Comparison of ENCODE assay signal across 16 cellular contexts in genomic region chr6:48472121-48472520, GRCh38.
DNase-seq lines count a peak whose midpoint lies in the region; FAIRE-seq and TF ChIP-seq lines count a peak whose summit lies in the region.
"Had no signal": no experiment of that assay in that cellular context is flagged by ENCODE, and none has a peak within 500 bp of the region (broad histone marks: within the 10 kb centered on the region; RNA-seq: fewer than 3 reads in every experiment).

No MANE protein-coding gene starts in this region.

- no peak overlapping the region for H3K4me3 Mint-ChIP-seq in astrocyte (ENCODE audit: unreplicated experiment)
- no peak overlapping the region for H3K4me3 Mint-ChIP-seq in activated naive CD4-positive, alpha-beta T cell treated with anti-CD3 and anti-CD28 coated beads for 36 hours
- H3K4me3 Mint-ChIP-seq: CD4-positive, CD25-positive, alpha-beta regulatory T cell had no signal

- H3K36me3 Mint-ChIP-seq in astrocyte (ENCODE audit: low read depth, unreplicated experiment) = no peaks in the 10 kb centered on the region
- H3K36me3 Mint-ChIP-seq in activated naive CD4-positive, alpha-beta T cell treated with anti-CD3 and anti-CD28 coated beads for 36 hours (ENCODE audit: low read depth) = no peaks in the 10 kb centered on the region
- H3K36me3 Mint-ChIP-seq: CD4-positive, CD25-positive, alpha-beta regulatory T cell had no signal

- no peak for TF ChIP-seq CTCF in astrocyte (IDR thresholded peaks at IDR 0.05; ENCODE audit: insufficient read depth, low read depth, low read length)
- TF ChIP-seq CTCF in hepatocyte (IDR thresholded peaks at IDR 0.05; ENCODE audit: poor library complexity) = no peak
- no peak for TF ChIP-seq CTCF in sigmoid colon (IDR thresholded peaks at IDR 0.05)
- no peak for TF ChIP-seq CTCF in SK-N-SH (IDR thresholded peaks at IDR 0.05)

- no peaks in the 10 kb centered on the region for H3K4me1 ChIP-seq in astrocyte (ENCODE audit: insufficient read depth, low read length)
- H3K4me1 ChIP-seq in hepatocyte (ENCODE audit: insufficient read depth) = no peaks in the 10 kb centered on the region
- H3K4me1 ChIP-seq in sigmoid colon = no peaks in the 10 kb centered on the region
- H3K4me1 ChIP-seq in SK-N-SH (ENCODE audit: control insufficient read depth in 1 of 2, insufficient read depth in 2 of 2, low read depth in 1 of 2, low read length in 1 of 2) = no peaks in the 10 kb centered on the region
- H3K4me1 ChIP-seq: BLaER1 treated with 17β-estradiol and CSF1 and Interleukin-3, amounts not matched to agents 10 nM and 100 nM had no signal

- H3K36me3 ChIP-seq in astrocyte (ENCODE audit: insufficient read depth, low read length) (no peaks in the 10 kb centered on the region), hepatocyte (replicated peaks; ENCODE audit: insufficient read depth, low read depth) (no peaks in the 10 kb centered on the region), sigmoid colon (no peaks in the 10 kb centered on the region), SK-N-SH (replicated peaks in 1 of 2; ENCODE audit: control insufficient read depth in 1 of 2, insufficient read depth in 2 of 2, low read length in 1 of 2) (no peaks in the 10 kb centered on the region)
- H3K36me3 ChIP-seq: BLaER1 treated with 17β-estradiol and CSF1 and Interleukin-3, amounts not matched to agents 10 nM and 100 nM had no signal

- H3K9me2 ChIP-seq in hepatocyte (replicated peaks; ENCODE audit: insufficient read depth) (no peaks in the 10 kb centered on the region), SK-N-SH (no peaks in the 10 kb centered on the region)

- no peaks in the 10 kb centered on the region for H3K27me3 ChIP-seq in astrocyte (ENCODE audit: insufficient read depth, low read length)
- H3K27me3 ChIP-seq in hepatocyte = no peaks in the 10 kb centered on the region
- H3K27me3 ChIP-seq in sigmoid colon = no peaks in the 10 kb centered on the region
- H3K27me3 ChIP-seq in SK-N-SH (ENCODE audit: insufficient read depth) = no peaks in the 10 kb centered on the region; the same call in 1 of the 2 replicates
- H3K27me3 ChIP-seq: BLaER1 treated with 17β-estradiol and CSF1 and Interleukin-3, amounts not matched to agents 10 nM and 100 nM had no signal

- H3K4me3 ChIP-seq in astrocyte (ENCODE audit: insufficient read depth, low read depth, low read length) = no peak overlapping the region
- H3K4me3 ChIP-seq in hepatocyte = no peak overlapping the region
- H3K4me3 ChIP-seq in sigmoid colon = no peak overlapping the region
- H3K4me3 ChIP-seq in SK-N-SH (ENCODE audit: low read depth in 2 of 2, low read length in 1 of 2) = no peak overlapping the region
- H3K4me3 ChIP-seq: BLaER1 treated with 17β-estradiol and CSF1 and Interleukin-3, amounts not matched to agents 10 nM and 100 nM; GM23248 had no signal

- no peak for FAIRE-seq in astrocyte (lab: Jason Lieb, UNC)
- FAIRE-seq: H54 had no signal

- CTCF ChIA-PET in activated naive CD4-positive, alpha-beta T cell treated with anti-CD3 and anti-CD28 coated beads for 36 hours (lab: Charles Lee) = no interaction called here
- CTCF ChIA-PET in SK-N-SH (lab: Yijun Ruan, JAX) = no interaction called here

- POLR2A ChIA-PET in SK-N-SH (lab: Yijun Ruan, JAX) = no interaction called here

- H3K27ac ChIP-seq in astrocyte (ENCODE audit: low read depth, low read length) = no peak overlapping the region
- no peak overlapping the region for H3K27ac ChIP-seq in hepatocyte
- no peak overlapping the region for H3K27ac ChIP-seq in sigmoid colon
- no peak overlapping the region for H3K27ac ChIP-seq in SK-N-SH (ENCODE audit: low read depth in 2 of 2, low read length in 1 of 2)
- H3K27ac ChIP-seq: BLaER1 treated with 17β-estradiol and CSF1 and Interleukin-3, amounts not matched to agents 10 nM and 100 nM; GM23248; HL-60 had no signal

- no peaks in the 10 kb centered on the region for H3K79me2 ChIP-seq in astrocyte (ENCODE audit: insufficient read depth, low read length)
- no peaks in the 10 kb centered on the region for H3K79me2 ChIP-seq in hepatocyte
- no peaks in the 10 kb centered on the region for H3K79me2 ChIP-seq in SK-N-SH (ENCODE audit: insufficient read depth)

- TF ChIP-seq POLR2A in erythroblast (IDR thresholded peaks at IDR 0.05; ENCODE audit: low read length) = no peak
- TF ChIP-seq POLR2A in sigmoid colon (IDR thresholded peaks at IDR 0.05) = no peak

- no peak for TF ChIP-seq RAD21 in SK-N-SH (IDR thresholded peaks at IDR 0.05; ENCODE audit: low read length)

- peak; percentile 27 for DNase-seq in A172 (ENCODE audit: low spot score)
- peak; percentile 55 for DNase-seq in astrocyte (ENCODE audit: low read depth)
- DNase-seq in erythroblast (lab: John Stamatoyannopoulos, UW) = peak; percentile 3 to 19
- DNase-seq in hepatocyte (ENCODE audit: low spot score) = no peak
- no peak for DNase-seq in sigmoid colon
- DNase-seq in T-helper 9 cell = no peak
- DNase-seq in activated naive CD4-positive, alpha-beta T cell treated with anti-CD3 and anti-CD28 coated beads for 36 hours = no peak
- DNase-seq in SK-N-SH = no peak
- DNase-seq: 8988T; ACHN; CD4-positive, CD25-positive, alpha-beta regulatory T cell; DMS53; GM23248 had no signal

- no peak overlapping the region for H3K27ac Mint-ChIP-seq in astrocyte (ENCODE audit: unreplicated experiment)
- H3K27ac Mint-ChIP-seq in activated naive CD4-positive, alpha-beta T cell treated with anti-CD3 and anti-CD28 coated beads for 36 hours = no peak overlapping the region
- H3K27ac Mint-ChIP-seq: CD4-positive, CD25-positive, alpha-beta regulatory T cell had no signal

- H3K4me2 ChIP-seq in astrocyte (ENCODE audit: low read length) (no peak overlapping the region), hepatocyte (no peak overlapping the region), SK-N-SH (no peak overlapping the region)
- H3K4me2 ChIP-seq: BLaER1 treated with 17β-estradiol and CSF1 and Interleukin-3, amounts not matched to agents 10 nM and 100 nM had no signal

- H3F3A ChIP-seq in SK-N-SH (replicated peaks; ENCODE audit: insufficient read depth) = no peaks in the 10 kb centered on the region

- no peaks in the 10 kb centered on the region for H3K4me1 Mint-ChIP-seq in astrocyte (ENCODE audit: low read depth, unreplicated experiment)
- no peaks in the 10 kb centered on the region for H3K4me1 Mint-ChIP-seq in activated naive CD4-positive, alpha-beta T cell treated with anti-CD3 and anti-CD28 coated beads for 36 hours (ENCODE audit: low read depth)
- H3K4me1 Mint-ChIP-seq: CD4-positive, CD25-positive, alpha-beta regulatory T cell had no signal

- no peaks in the 10 kb centered on the region for H3K9me3 ChIP-seq in astrocyte (ENCODE audit: insufficient read depth, low read depth, low read length)
- H3K9me3 ChIP-seq in hepatocyte (ENCODE audit: low read depth) = no peaks in the 10 kb centered on the region
- H3K9me3 ChIP-seq in sigmoid colon = no peaks in the 10 kb centered on the region
- H3K9me3 ChIP-seq in SK-N-SH = no peaks in the 10 kb centered on the region
- H3K9me3 ChIP-seq: BLaER1 treated with 17β-estradiol and CSF1 and Interleukin-3, amounts not matched to agents 10 nM and 100 nM had no signal

- H2AFZ ChIP-seq in astrocyte (ENCODE audit: low read depth, low read length) = no peak overlapping the region
- H2AFZ ChIP-seq in hepatocyte = peak overlapping the region; percentile 8
- H2AFZ ChIP-seq in SK-N-SH (ENCODE audit: low read depth) = no peak overlapping the region
- H2AFZ ChIP-seq: GM23248 had no signal

- H3K9me3 Mint-ChIP-seq in astrocyte (ENCODE audit: unreplicated experiment) = no peaks in the 10 kb centered on the region
- H3K9me3 Mint-ChIP-seq in activated naive CD4-positive, alpha-beta T cell treated with anti-CD3 and anti-CD28 coated beads for 36 hours = peaks cover 4% of the 10 kb centered on the region

- H3K9ac ChIP-seq in astrocyte (ENCODE audit: low read length) = no peak overlapping the region
- no peak overlapping the region for H3K9ac ChIP-seq in SK-N-SH
- H3K9ac ChIP-seq: BLaER1 treated with 17β-estradiol and CSF1 and Interleukin-3, amounts not matched to agents 10 nM and 100 nM; GM23248 had no signal

- H4K20me1 ChIP-seq in astrocyte (ENCODE audit: insufficient read depth, low read length) = no peaks in the 10 kb centered on the region
- no peaks in the 10 kb centered on the region for H4K20me1 ChIP-seq in hepatocyte (ENCODE audit: insufficient read depth, poor library complexity, severe bottlenecking)
- H4K20me1 ChIP-seq in SK-N-SH (ENCODE audit: insufficient read depth) = no peaks in the 10 kb centered on the region
- H4K20me1 ChIP-seq: BLaER1 treated with 17β-estradiol and CSF1 and Interleukin-3, amounts not matched to agents 10 nM and 100 nM had no signal

- H3K27me3 Mint-ChIP-seq in astrocyte (ENCODE audit: low read depth, unreplicated experiment) = peaks cover 5% of the 10 kb centered on the region
- H3K27me3 Mint-ChIP-seq in activated naive CD4-positive, alpha-beta T cell treated with anti-CD3 and anti-CD28 coated beads for 36 hours (ENCODE audit: low read depth) = no peaks in the 10 kb centered on the region
- H3K27me3 Mint-ChIP-seq: CD4-positive, CD25-positive, alpha-beta regulatory T cell had no signal

- TF ChIP-seq EP300 in sigmoid colon (IDR thresholded peaks at IDR 0.05) (no peak), SK-N-SH (IDR thresholded peaks at IDR 0.05; ENCODE audit: borderline replicate concordance in 1 of 2, low read depth in 1 of 2, low read length in 1 of 2) (no peak)

- intact Hi-C loops in sigmoid colon (cut with DNase I) = no loop called here
- intact Hi-C loops in activated naive CD4-positive, alpha-beta T cell treated with anti-CD3 and anti-CD28 coated beads for 36 hours (cut with micrococcal nuclease) = no loop called here

TF ChIP-seq in SK-N-SH, 30 proteins besides CTCF, POLR2A, EP300 and RAD21:
- TF ChIP-seq TEAD4 (IDR thresholded peaks at IDR 0.05; ENCODE audit: borderline replicate concordance, insufficient read depth) (no peak), GATA2 (CRISPR knock-in tag; IDR thresholded peaks at IDR 0.05) (no peak), RCOR1 (IDR thresholded peaks at IDR 0.05; ENCODE audit: low read length) (no peak)

Comparison
In these comparisons a context has a peak if more than half of its experiments do, and no peak if none do; other contexts are left out.
1. DNase-seq: peak in A172 (single experiment), astrocyte (single experiment) and erythroblast (2 of 2); none in hepatocyte (single experiment), sigmoid colon (single experiment), T-helper 9 cell (single experiment), activated naive CD4-positive, alpha-beta T cell treated with anti-CD3 and anti-CD28 coated beads for 36 hours (single experiment) and SK-N-SH (single experiment).